39 cellular contexts compared by ENCODE assay signal in the genomic region with DNA sequence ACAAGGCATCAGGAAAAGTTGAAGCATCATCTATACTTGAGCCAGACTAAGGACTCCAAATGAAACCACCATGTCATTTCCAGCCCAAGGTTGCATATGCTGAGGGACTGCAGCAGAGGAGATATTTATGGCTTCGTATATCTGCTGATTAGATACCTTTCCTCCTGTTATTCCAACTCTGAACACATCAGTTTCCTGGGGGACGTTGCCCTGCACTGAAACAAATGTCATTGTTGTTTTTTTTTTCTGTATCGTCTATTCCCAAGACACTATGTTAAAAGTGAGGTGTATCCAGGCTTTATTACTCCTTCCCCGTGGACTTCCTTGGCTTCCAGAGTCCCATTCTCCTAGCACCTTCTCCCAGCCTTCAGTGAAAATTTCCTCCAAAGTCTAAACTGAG. TPM values are rescaled to one million over a fixed set of nuclear protein-coding genes. Genes with fewer than 3 reads are reported as not detected.
"Had no signal": no experiment of that assay in that cellular context is flagged by ENCODE, and none has a peak within 500 bp of the region (broad histone marks: within the 10 kb centered on the region; RNA-seq: fewer than 3 reads in every experiment).

OR7A17 (minus strand) TSS at position 101 of the 400 bp plus-strand sequence. CDS start 4,777 bp downstream, outside the sequence.

- ATAC-seq: activated CD8-positive, alpha-beta T cell treated with anti-CD3 and anti-CD28 coated beads for 36 hours; activated naive CD8-positive, alpha-beta T cell treated with anti-CD3 and anti-CD28 coated beads, Interleukin-2, amount 50 U/mL, for 24 hours; activated T-cell treated with anti-CD3 and anti-CD28 coated beads, Interleukin-2, amount 50 U/mL, for 4 hours; activated T-cell treated with anti-CD3 and anti-CD28 coated beads, Interleukin-2, amount 50 U/mL, for 72 hours; activated T-helper 17 cell treated with anti-CD3 and anti-CD28 coated beads, Interleukin-2, amount 50 U/mL, for 72 hours; T-cell had no signal

- H3K4me1 Mint-ChIP-seq: activated T-helper 17 cell treated with anti-CD3 and anti-CD28 coated beads, Interleukin-2, amount 50 U/mL, for 72 hours; brain had no signal

- H3K4me3 Mint-ChIP-seq: activated B cell treated with CpG ODN at 0.5 μM for 24 hours; activated CD4-positive, alpha-beta memory T cell treated with anti-CD3 and anti-CD28 coated beads for 36 hours; activated CD4-positive, alpha-beta T cell treated with anti-CD3 and anti-CD28 coated beads, Interleukin-2, amount 10 ng/mL, durations not matched to agents 24 days and 14 days; activated CD8-positive, alpha-beta T cell treated with anti-CD3 and anti-CD28 coated beads for 36 hours; activated naive CD4-positive, alpha-beta T cell treated with anti-CD3 and anti-CD28 coated beads, Interleukin-2, amount 10 ng/mL, durations not matched to agents 7 days and 5 days; activated naive CD4-positive, alpha-beta T cell treated with anti-CD3 and anti-CD28 coated beads, Interleukin-2, amount 50 U/mL, for 24 hours; activated naive CD8-positive, alpha-beta T cell; activated naive CD8-positive, alpha-beta T cell treated with anti-CD3 and anti-CD28 coated beads, Interleukin-2, amount 10 ng/mL, durations not matched to agents 7 days and 5 days; activated naive CD8-positive, alpha-beta T cell treated with anti-CD3 and anti-CD28 coated beads, Interleukin-2, amount 50 U/mL, for 24 hours; activated T-cell treated with anti-CD3 and anti-CD28 coated beads, Interleukin-2, amount 50 U/mL, for 4 hours; activated T-cell treated with anti-CD3 and anti-CD28 coated beads, Interleukin-2, amount 50 U/mL, for 72 hours; activated T-helper 1 cell treated with anti-CD3 and anti-CD28 coated beads, Interleukin-12 subunit alpha, Interleukin-12 subunit beta, Interleukin-2, Interleukin-4 antibody, amounts not matched to agents 30 ng/mL and 10 ng/mL and 1 ng/mL, durations not matched to agents 14 hours and 24 hours and 36 hours; activated T-helper 17 cell treated with anti-CD3 and anti-CD28 coated beads, Interleukin-2, amount 50 U/mL, for 72 hours; brain; central memory CD8-positive, alpha-beta T cell; T-cell; T-helper 2 cell treated with Interferon-gamma antibody and Interleukin-4, amounts not matched to agents 5 μg/mL and 100 μg/mL, for 36 hours had no signal

- H3K36me3 Mint-ChIP-seq: activated CD4-positive, alpha-beta memory T cell treated with anti-CD3 and anti-CD28 coated beads for 36 hours; activated naive CD4-positive, alpha-beta T cell treated with anti-CD3 and anti-CD28 coated beads, Interleukin-2, amount 10 ng/mL, durations not matched to agents 7 days and 5 days; activated naive CD4-positive, alpha-beta T cell treated with anti-CD3 and anti-CD28 coated beads, Interleukin-2, amount 50 U/mL, for 24 hours; activated naive CD8-positive, alpha-beta T cell; activated naive CD8-positive, alpha-beta T cell treated with anti-CD3 and anti-CD28 coated beads, Interleukin-2, amount 10 ng/mL, durations not matched to agents 7 days and 5 days; brain; T-cell had no signal

- H3K27ac Mint-ChIP-seq: activated B cell treated with CpG ODN at 0.5 μM for 24 hours; activated CD4-positive, alpha-beta memory T cell treated with anti-CD3 and anti-CD28 coated beads for 36 hours; activated CD4-positive, alpha-beta T cell treated with anti-CD3 and anti-CD28 coated beads, Interleukin-2, amount 10 ng/mL, durations not matched to agents 24 days and 14 days; activated CD8-positive, alpha-beta T cell treated with anti-CD3 and anti-CD28 coated beads for 36 hours; activated naive CD4-positive, alpha-beta T cell treated with anti-CD3 and anti-CD28 coated beads, Interleukin-2, amount 10 ng/mL, durations not matched to agents 7 days and 5 days; activated naive CD4-positive, alpha-beta T cell treated with anti-CD3 and anti-CD28 coated beads, Interleukin-2, amount 50 U/mL, for 24 hours; activated naive CD8-positive, alpha-beta T cell; activated naive CD8-positive, alpha-beta T cell treated with anti-CD3 and anti-CD28 coated beads, Interleukin-2, amount 10 ng/mL, durations not matched to agents 7 days and 5 days; activated T-cell treated with anti-CD3 and anti-CD28 coated beads, Interleukin-2, amount 50 U/mL, for 72 hours; activated T-helper 1 cell treated with anti-CD3 and anti-CD28 coated beads, Interleukin-12 subunit alpha, Interleukin-12 subunit beta, Interleukin-2, Interleukin-4 antibody, amounts not matched to agents 30 ng/mL and 10 ng/mL and 1 ng/mL, durations not matched to agents 14 hours and 24 hours and 36 hours; activated T-helper 17 cell treated with anti-CD3 and anti-CD28 coated beads, Interleukin-2, amount 50 U/mL, for 72 hours; brain; T-cell; T-helper 2 cell treated with Interferon-gamma antibody and Interleukin-4, amounts not matched to agents 5 μg/mL and 100 μg/mL, for 36 hours had no signal

- H3K9me3 ChIP-seq: ascending aorta had no signal

- H3K9me3 Mint-ChIP-seq: activated B cell treated with CpG ODN at 0.5 μM for 24 hours; activated CD4-positive, alpha-beta memory T cell treated with anti-CD3 and anti-CD28 coated beads for 36 hours; activated CD4-positive, alpha-beta T cell treated with anti-CD3 and anti-CD28 coated beads, Interleukin-2, amount 10 ng/mL, durations not matched to agents 24 days and 14 days; activated CD8-positive, alpha-beta T cell treated with anti-CD3 and anti-CD28 coated beads for 36 hours; activated naive CD4-positive, alpha-beta T cell treated with anti-CD3 and anti-CD28 coated beads, Interleukin-2, amount 10 ng/mL, durations not matched to agents 7 days and 5 days; activated naive CD4-positive, alpha-beta T cell treated with anti-CD3 and anti-CD28 coated beads, Interleukin-2, amount 50 U/mL, for 24 hours; activated naive CD8-positive, alpha-beta T cell treated with anti-CD3 and anti-CD28 coated beads, Interleukin-2, amount 10 ng/mL, durations not matched to agents 7 days and 5 days; activated naive CD8-positive, alpha-beta T cell treated with anti-CD3 and anti-CD28 coated beads, Interleukin-2, amount 50 U/mL, for 24 hours; activated T-cell treated with anti-CD3 and anti-CD28 coated beads, Interleukin-2, amount 50 U/mL, for 4 hours; activated T-cell treated with anti-CD3 and anti-CD28 coated beads, Interleukin-2, amount 50 U/mL, for 72 hours; activated T-helper 17 cell treated with anti-CD3 and anti-CD28 coated beads, Interleukin-2, amount 50 U/mL, for 72 hours; central memory CD8-positive, alpha-beta T cell; T-cell; T-helper 2 cell treated with Interferon-gamma antibody and Interleukin-4, amounts not matched to agents 5 μg/mL and 100 μg/mL, for 36 hours had no signal

- DNase-seq: activated B cell treated with CpG ODN at 0.5 μM for 24 hours; activated CD4-positive, alpha-beta memory T cell treated with anti-CD3 and anti-CD28 coated beads for 36 hours; activated CD4-positive, alpha-beta T cell treated with anti-CD3 and anti-CD28 coated beads for 4 hours; activated CD4-positive, alpha-beta T cell treated with anti-CD3 and anti-CD28 coated beads, Interleukin-2, amount 10 ng/mL, durations not matched to agents 24 days and 14 days; activated CD4-positive, alpha-beta T cell treated with anti-CD3 and anti-CD28 coated beads, Interleukin-2, amount 50 U/mL, for 1 hour; activated CD4-positive, alpha-beta T cell treated with anti-CD3 and anti-CD28 coated beads, Interleukin-2, amount 50 U/mL, for 4 hours; activated CD4-positive, CD25-positive, alpha-beta regulatory T cell treated with anti-CD3 and anti-CD28 coated beads, Interleukin-2, amount 50 U/mL, for 72 hours; activated CD8-positive, alpha-beta memory T cell treated with anti-CD3 and anti-CD28 coated beads, Interleukin-2, amount 50 U/mL, for 4 hours; activated CD8-positive, alpha-beta T cell treated with anti-CD3 and anti-CD28 coated beads for 36 hours; activated gamma-delta T cell; activated naive CD4-positive, alpha-beta T cell treated with anti-CD3 and anti-CD28 coated beads, Interleukin-2, amount 10 ng/mL, durations not matched to agents 7 days and 5 days; activated naive CD4-positive, alpha-beta T cell treated with Interleukin-2 at 50 U/mL for 16 hours; activated naive CD8-positive, alpha-beta T cell treated with anti-CD3 and anti-CD28 coated beads, Interleukin-2, amount 10 ng/mL, durations not matched to agents 7 days and 5 days; activated naive CD8-positive, alpha-beta T cell treated with anti-CD3 and anti-CD28 coated beads, Interleukin-2, amount 50 U/mL, for 24 hours; activated T-cell treated with anti-CD3 and anti-CD28 coated beads for 4 hours; activated T-cell treated with anti-CD3 and anti-CD28 coated beads, Interleukin-2, amount 50 U/mL, for 1 hour; activated T-cell treated with anti-CD3 and anti-CD28 coated beads, Interleukin-2, amount 50 U/mL, for 4 hours; activated T-cell treated with anti-CD3 and anti-CD28 coated beads, Interleukin-2, amount 50 U/mL, for 72 hours; amygdala; anterior cingulate cortex; caudate nucleus; cerebellar nuclear complex; T-cell; T-helper 2 cell; T-helper 9 cell had no signal

- H3K4me3 ChIP-seq: ascending aorta, cardiac muscle cell had no signal

- H3K4me1 ChIP-seq: ascending aorta had no signal

- H3K36me3 ChIP-seq: ascending aorta, cardiac muscle cell had no signal

- H3K27ac ChIP-seq: ascending aorta, cardiac muscle cell, VCaP had no signal

- H3K27me3 ChIP-seq: ascending aorta, cardiac muscle cell had no signal

RNA-seq across cellular contexts. Expression of gene OR7A17, which starts in this region (rescaled TPM):
- total RNA-seq: activated B cell treated with CpG ODN at 0.5 μM for 24 hours; activated CD4-positive, alpha-beta memory T cell treated with anti-CD3 and anti-CD28 coated beads for 36 hours; activated CD4-positive, alpha-beta T cell treated with anti-CD3 and anti-CD28 coated beads, Interleukin-2, amount 10 ng/mL, durations not matched to agents 24 days and 14 days; activated CD8-positive, alpha-beta memory T cell treated with anti-CD3 and anti-CD28 coated beads for 36 hours; activated CD8-positive, alpha-beta T cell treated with anti-CD3 and anti-CD28 coated beads for 36 hours; activated naive CD8-positive, alpha-beta T cell treated with anti-CD3 and anti-CD28 coated beads, Interleukin-2, amount 10 ng/mL, durations not matched to agents 7 days and 5 days; activated T-cell treated with anti-CD3 and anti-CD28 coated beads, Interleukin-2, amount 50 U/mL, for 4 hours; activated T-cell treated with anti-CD3 and anti-CD28 coated beads, Interleukin-2, amount 50 U/mL, for 72 hours; activated T-helper 1 cell treated with anti-CD3 and anti-CD28 coated beads, Interleukin-12 subunit alpha, Interleukin-12 subunit beta, Interleukin-2, Interleukin-4 antibody, amounts not matched to agents 30 ng/mL and 10 ng/mL and 1 ng/mL, durations not matched to agents 14 hours and 24 hours and 36 hours; activated T-helper 17 cell treated with anti-CD3 and anti-CD28 coated beads, Interleukin-2, amount 50 U/mL, for 72 hours; ascending aorta; bronchial epithelial cell; cardiac muscle cell; T-cell; T-helper 1 cell treated with Interleukin-12 subunit alpha and Interleukin-12 subunit beta and Interleukin-4 antibody, amounts not matched to agents 30 ng/mL and 1 ng/mL, for 36 hours had no signal
- polyA plus RNA-seq: adipose tissue, cardiac muscle cell had no signal
